ENCODE assay signal across 13 cellular contexts in the genomic region with DNA sequence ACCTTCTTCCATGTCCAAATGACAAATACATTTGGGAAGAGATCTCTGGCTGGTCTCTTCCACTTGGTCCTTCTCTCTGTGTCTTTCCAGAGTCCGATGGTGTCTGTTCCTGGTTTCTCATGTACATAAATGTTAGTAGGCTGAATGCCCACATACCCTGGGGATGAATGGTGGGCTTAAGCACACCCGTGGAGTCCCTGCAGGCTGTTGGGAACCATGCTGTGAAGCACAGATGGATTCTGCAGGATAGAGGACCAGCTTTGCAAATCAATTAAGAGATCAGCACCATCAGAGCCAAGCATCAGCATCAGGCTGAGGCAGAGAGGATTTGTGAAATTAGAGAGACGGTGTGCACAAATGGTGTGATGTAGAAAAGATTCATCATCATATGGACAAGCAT.
DNase-seq lines count a peak whose midpoint lies in the region; ATAC-seq and TF ChIP-seq lines count a peak whose summit lies in the region.
"Had no signal": no experiment of that assay in that cellular context is flagged by ENCODE, and none has a peak within 500 bp of the region (broad histone marks: within the 10 kb centered on the region; RNA-seq: fewer than 3 reads in every experiment).

No MANE protein-coding gene starts in this region.

- no peaks in the 10 kb centered on the region for H3K36me3 Mint-ChIP-seq in WTC11
- H3K36me3 Mint-ChIP-seq: CD4-positive, CD25-positive, alpha-beta regulatory T cell had no signal

- no peaks in the 10 kb centered on the region for H3K27me3 Mint-ChIP-seq in WTC11 (ENCODE audit: low read depth)

- no peak overlapping the region for H3K27ac Mint-ChIP-seq in WTC11
- H3K27ac Mint-ChIP-seq: CD4-positive, CD25-positive, alpha-beta regulatory T cell; HFFc6 had no signal

- TF ChIP-seq CTCF in WTC11 (IDR thresholded peaks at IDR 0.05): no peak

- peak; percentile 56 for DNase-seq in NCI-H1694 treated with DMSO at 0.1 percent for 48 hours (lab: John Stamatoyannopoulos, UW)
- no peak for DNase-seq in NCI-H1694 (lab: John Stamatoyannopoulos, UW)
- DNase-seq in NCI-H524 treated with DMSO at 0.1 percent for 48 hours (lab: John Stamatoyannopoulos, UW): peak; percentile 10
- no peak for DNase-seq in WTC11 (ENCODE audit: low spot score)
- DNase-seq in mesenteric fat pad (ENCODE audit: low spot score): no peak
- no peak for DNase-seq in amygdala (lab: John Stamatoyannopoulos, UW)
- DNase-seq in T-helper 9 cell: no peak
- DNase-seq in hypothalamus (lab: John Stamatoyannopoulos, UW): no peak
- DNase-seq: AML-193; CD4-positive, CD25-positive, alpha-beta regulatory T cell; DMS79; HCEC 1CT; HFFc6 had no signal

- CTCF ChIA-PET in WTC11 (lab: Charles Lee): interaction anchor here (1.4 kb wide), 1 partner anchor 31 kb away, joined by 6 read pairs; no protein-coding TSS in a partner anchor

- POLR2A ChIA-PET in WTC11 (lab: Charles Lee): no interaction called here

- H3K4me1 Mint-ChIP-seq in WTC11: peaks cover 11% of the 10 kb centered on the region
- H3K4me1 Mint-ChIP-seq: CD4-positive, CD25-positive, alpha-beta regulatory T cell had no signal

- H3K4me3 Mint-ChIP-seq in WTC11: no peak overlapping the region
- H3K4me3 Mint-ChIP-seq: CD4-positive, CD25-positive, alpha-beta regulatory T cell; HFFc6 had no signal

- ATAC-seq in WTC11: no peak

- H3K9me3 Mint-ChIP-seq in WTC11: no peaks in the 10 kb centered on the region

TF ChIP-seq in WTC11, 78 proteins besides CTCF, POLR2A, EP300 and RAD21:
- peak; percentile 67 for TF ChIP-seq ZNF423 (CRISPR knock-in tag; IDR thresholded peaks at IDR 0.05)
- TF ChIP-seq ETV6 (CRISPR knock-in tag; IDR thresholded peaks at IDR 0.05): no peak

Comparison
In these comparisons a context has a peak if more than half of its experiments do, and no peak if none do; other contexts are left out.
1. DNase-seq: peak in NCI-H1694 treated with DMSO at 0.1 percent for 48 hours (single experiment) and NCI-H524 treated with DMSO at 0.1 percent for 48 hours (single experiment); none in NCI-H1694 (single experiment), WTC11 (single experiment), mesenteric fat pad (single experiment), amygdala (0 of 56), T-helper 9 cell (single experiment) and hypothalamus (0 of 51).